In the genomic region with DNA sequence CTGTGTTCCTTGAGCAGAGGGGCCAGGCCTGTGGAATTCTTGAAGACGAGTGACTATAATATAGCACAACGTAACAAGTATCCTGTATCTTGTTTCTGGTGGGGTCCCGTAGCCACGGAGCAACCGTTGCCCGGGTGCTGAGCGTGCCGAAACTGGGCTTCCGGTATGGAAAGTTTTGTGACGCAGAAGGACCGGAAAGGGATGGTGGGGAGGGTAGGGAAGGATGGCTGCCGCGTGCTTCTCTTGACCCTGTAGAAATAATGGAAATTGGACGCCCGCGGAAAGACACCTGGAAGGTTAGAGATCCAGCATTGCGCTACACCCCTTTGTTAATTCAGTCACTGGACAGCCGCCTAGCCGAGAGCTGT, we compare ENCODE assay signal across 8 cellular contexts. TPM values are rescaled to one million over a fixed set of nuclear protein-coding genes. Genes with fewer than 3 reads are reported as not detected.
DNase-seq lines count a peak whose midpoint lies in the region; ATAC-seq, FAIRE-seq and TF ChIP-seq lines count a peak whose summit lies in the region.

No MANE protein-coding gene starts in this region.

- H3K27ac Mint-ChIP-seq in Calu3 (ENCODE audit: unreplicated experiment): no peak overlapping the region

- FAIRE-seq in H54 (lab: Jason Lieb, UNC): no peak

- H3K27me3 ChIP-seq in NT2/D1 (ENCODE audit: insufficient read depth, insufficient read length): no peaks in the 10 kb centered on the region
- no peaks in the 10 kb centered on the region for H3K27me3 ChIP-seq in body of pancreas
- H3K27me3 ChIP-seq in mucosa of stomach (ENCODE audit: control insufficient read depth, insufficient read depth, low read length): no peaks in the 10 kb centered on the region

- H3K4me3 Mint-ChIP-seq in Calu3 (ENCODE audit: low read depth, unreplicated experiment): no peak overlapping the region

- H3K4me3 ChIP-seq in NT2/D1 (ENCODE audit: insufficient read length, low read depth) (peak overlapping the region; percentile 83), body of pancreas (peak overlapping the region in 1 of 2 donors; percentile 38), mucosa of stomach (ENCODE audit: low read length) (peak overlapping the region; percentile 52)

- no TSS peak for BruUV-seq in Calu3 (replicated peaks; lab: Mats Ljungman, UMichigan)

- no peaks in the 10 kb centered on the region for H3K4me1 ChIP-seq in NT2/D1 (ENCODE audit: insufficient read depth, insufficient read length)
- H3K4me1 ChIP-seq in body of pancreas: peaks cover 4% of the 10 kb centered on the region
- peaks cover 4% of the 10 kb centered on the region for H3K4me1 ChIP-seq in mucosa of stomach (ENCODE audit: control insufficient read depth, insufficient read depth, low read length)

- TF ChIP-seq CTCF in 22Rv1 (IDR thresholded peaks at IDR 0.05) (no peak), body of pancreas (IDR thresholded peaks at IDR 0.05) (no peak), Calu3 (IDR thresholded peaks at IDR 0.05; ENCODE audit: unreplicated experiment) (no peak)

- ATAC-seq in body of pancreas: peak; percentile 76

- H3K36me3 ChIP-seq in NT2/D1 (ENCODE audit: insufficient read depth, insufficient read length, low read length) (no peaks in the 10 kb centered on the region), body of pancreas (replicated peaks in 1 of 2; ENCODE audit: insufficient read depth in 1 of 2, low read depth in 2 of 2) (no peaks in the 10 kb centered on the region), mucosa of stomach (ENCODE audit: control insufficient read depth, insufficient read depth, low read length) (no peaks in the 10 kb centered on the region)

- intact Hi-C loops in body of pancreas (cut with DNase I) (no loop called here), Calu3 (cut with micrococcal nuclease; ENCODE audit: unreplicated experiment) (no loop called here)

- H3K9me3 ChIP-seq in NT2/D1 (ENCODE audit: insufficient read depth, low read length) (no peaks in the 10 kb centered on the region), body of pancreas (no peaks in the 10 kb centered on the region), mucosa of stomach (ENCODE audit: control insufficient read depth, low read length) (no peaks in the 10 kb centered on the region)

- H3K9ac ChIP-seq in NT2/D1 (ENCODE audit: insufficient read length, low read depth): peak overlapping the region; percentile 74
- H3K9ac ChIP-seq in mucosa of stomach (ENCODE audit: low read length): peak overlapping the region; percentile 81

- TF ChIP-seq POLR2A in H54 (IDR thresholded peaks at IDR 0.05; ENCODE audit: low read depth, low read length): no peak
- no peak for TF ChIP-seq POLR2A in body of pancreas (IDR thresholded peaks at IDR 0.05)

- H3K36me3 Mint-ChIP-seq in Calu3 (ENCODE audit: insufficient read depth, unreplicated experiment): no peaks in the 10 kb centered on the region

- H3K27ac ChIP-seq in 22Rv1 (peak overlapping the region; percentile 79), body of pancreas (peak overlapping the region in 2 of 4 donors; percentile 95 to 98)

- no peaks in the 10 kb centered on the region for H3K9me3 Mint-ChIP-seq in Calu3 (ENCODE audit: low read depth, unreplicated experiment)

- CTCF ChIA-PET in Calu3 (lab: Charles Lee): no interaction called here

- H3K27me3 Mint-ChIP-seq in Calu3 (ENCODE audit: unreplicated experiment): no peaks in the 10 kb centered on the region

- no peaks in the 10 kb centered on the region for H3K4me1 Mint-ChIP-seq in Calu3 (ENCODE audit: low read depth, unreplicated experiment)

- WGBS in body of pancreas, 2 donors: 0 to 1% methylated on average over 19 of the region's 19 CpGs

- DNase-seq in H54 (ENCODE audit: insufficient read length, low spot score): peak; percentile 12
- no peak for DNase-seq in NT2/D1 (ENCODE audit: low read depth, low spot score)
- peak in 2 of 4 donors; percentile 63 to 79 for DNase-seq in body of pancreas
- DNase-seq in NCI-H1694 treated with DMSO at 0.1 percent for 48 hours (lab: John Stamatoyannopoulos, UW): no peak
- no peak for DNase-seq in Calu3
- no peak for DNase-seq in NCI-H510A treated with DMSO at 0.1 percent for 48 hours (lab: John Stamatoyannopoulos, UW)

RNA-seq across cellular contexts. Expression of a gene that starts 0.8 kb away (rescaled TPM):
- total RNA-seq in body of pancreas (not detected), Calu3 (2022) (not detected in 2 replicates)
